Comparison of ENCODE assay signal across 19 cellular contexts in genomic region chr2:105486762-105487141, GRCh38.
"Had no signal": no experiment of that assay in that cellular context is flagged by ENCODE, and none has a peak within 500 bp of the region (broad histone marks: within the 10 kb centered on the region; RNA-seq: fewer than 3 reads in every experiment).

No MANE protein-coding gene starts in this region.

- ATAC-seq: right lobe of liver, T-cell had no signal

- H3K4me2 ChIP-seq: SK-N-SH had no signal

- H3K4me3 ChIP-seq: adrenal gland, coronary artery, esophagus squamous epithelium, prostate gland, right lobe of liver, transverse colon had no signal

- H3K36me3 ChIP-seq: adrenal gland, esophagus squamous epithelium, prostate gland, right lobe of liver, transverse colon had no signal

- DNase-seq: activated CD4-positive, alpha-beta memory T cell treated with anti-CD3 and anti-CD28 coated beads, Interleukin-2, amount 10 ng/mL, durations not matched to agents 7 days and 5 days; activated CD4-positive, alpha-beta T cell treated with anti-CD3 and anti-CD28 coated beads for 1 hour; activated naive CD4-positive, alpha-beta T cell treated with anti-CD3 and anti-CD28 coated beads, Interleukin-2, amount 10 ng/mL, durations not matched to agents 7 days and 5 days; activated T-cell treated with anti-CD3 and anti-CD28 coated beads, Interleukin-2, amount 50 U/mL, for 24 hours; esophagus squamous epithelium; hypothalamus; mesendoderm; nucleus accumbens; right lobe of liver; SK-N-SH; stimulated activated CD4-positive, alpha-beta T cell treated with anti-CD3 and anti-CD28 coated beads, Interleukin-2, amount 100 ng/mL, for 48 hours; stimulated activated naive CD4-positive, alpha-beta T cell; T-cell; T1000; transverse colon had no signal

- H3K27me3 ChIP-seq: adrenal gland, esophagus squamous epithelium, right lobe of liver, transverse colon had no signal

- H3K9ac ChIP-seq: SK-N-SH had no signal

- H3K4me1 ChIP-seq: esophagus squamous epithelium, prostate gland had no signal

- H3K27ac ChIP-seq: prostate gland, VCaP had no signal

- H3K9me3 ChIP-seq: adrenal gland, esophagus squamous epithelium, prostate gland, right lobe of liver, SK-N-SH, transverse colon had no signal
